In genomic region chr4:156799121-156799589, GRCh38 we compare ENCODE assay signal across 18 cellular contexts.
DNase-seq lines count a peak whose midpoint lies in the region; ATAC-seq, FAIRE-seq and TF ChIP-seq lines count a peak whose summit lies in the region.
"Had no signal": no experiment of that assay in that cellular context is flagged by ENCODE, and none has a peak within 500 bp of the region (broad histone marks: within the 10 kb centered on the region; RNA-seq: fewer than 3 reads in every experiment).

No MANE protein-coding gene starts in this region.

- no peak for FAIRE-seq in astrocyte (lab: Jason Lieb, UNC)

- H3K4me3 ChIP-seq in breast epithelium (no peak overlapping the region), astrocyte (ENCODE audit: insufficient read depth, low read depth, low read length) (no peak overlapping the region)

- DNase-seq in MCF 10A (ENCODE audit: unreplicated experiment) (peak; percentile 52), breast epithelium (ENCODE audit: low spot score in 2 of 2) (no peak), astrocyte (ENCODE audit: low read depth) (peak; percentile 44), glomerular visceral epithelial cell (ENCODE audit: extremely low spot score) (peak; percentile 43), SIG-M5 (lab: John Stamatoyannopoulos, UW) (no peak)
- DNase-seq: activated CD4-positive, alpha-beta T cell treated with anti-CD3 and anti-CD28 coated beads for 36 hours; CD4-positive, alpha-beta T cell; left colon; NCI-H82; stimulated activated CD4-positive, alpha-beta T cell treated with anti-CD3 and anti-CD28 coated beads, Interleukin-12 subunit alpha, Interleukin-12 subunit beta, amount 100 ng/mL, for 4 hours; T-helper 17 cell had no signal

- no peaks in the 10 kb centered on the region for H3K36me3 Mint-ChIP-seq in MCF 10A (ENCODE audit: insufficient read depth, unreplicated experiment)
- H3K36me3 Mint-ChIP-seq in astrocyte (ENCODE audit: low read depth, unreplicated experiment) = no peaks in the 10 kb centered on the region
- H3K36me3 Mint-ChIP-seq: activated naive CD8-positive, alpha-beta T cell had no signal

- peaks cover 3% of the 10 kb centered on the region for H3K79me2 ChIP-seq in astrocyte (ENCODE audit: insufficient read depth, low read length)

- H3K9me3 Mint-ChIP-seq in MCF 10A (ENCODE audit: unreplicated experiment) (no peaks in the 10 kb centered on the region), astrocyte (ENCODE audit: unreplicated experiment) (no peaks in the 10 kb centered on the region)
- H3K9me3 Mint-ChIP-seq: CD4-positive, alpha-beta T cell; stimulated activated naive CD8-positive, alpha-beta T cell treated with anti-CD3 and anti-CD28 coated beads, Interleukin-15, Interleukin-2, amounts not matched to agents 100 ng/mL and 50 ng/mL, for 24 hours had no signal

- no peak for TF ChIP-seq POLR2A in breast epithelium (IDR thresholded peaks at IDR 0.05)

- H3K27ac Mint-ChIP-seq in MCF 10A (ENCODE audit: low read depth, unreplicated experiment) (peak overlapping the region; percentile 65), astrocyte (ENCODE audit: unreplicated experiment) (peak overlapping the region; percentile 60)
- H3K27ac Mint-ChIP-seq: activated CD4-positive, alpha-beta T cell treated with anti-CD3 and anti-CD28 coated beads for 36 hours; activated naive CD8-positive, alpha-beta T cell; CD4-positive, alpha-beta T cell; stimulated activated naive CD8-positive, alpha-beta T cell treated with anti-CD3 and anti-CD28 coated beads, Interleukin-15, Interleukin-2, amounts not matched to agents 100 ng/mL and 50 ng/mL, for 24 hours; T-helper 17 cell had no signal

- H3K36me3 ChIP-seq in breast epithelium (no peaks in the 10 kb centered on the region), astrocyte (ENCODE audit: insufficient read depth, low read length) (no peaks in the 10 kb centered on the region)

- H3K27me3 Mint-ChIP-seq in MCF 10A (ENCODE audit: insufficient read depth, unreplicated experiment) (no peaks in the 10 kb centered on the region), astrocyte (ENCODE audit: low read depth, unreplicated experiment) (no peaks in the 10 kb centered on the region)
- H3K27me3 Mint-ChIP-seq: activated CD4-positive, alpha-beta T cell treated with anti-CD3 and anti-CD28 coated beads for 36 hours; activated naive CD8-positive, alpha-beta T cell; CD4-positive, alpha-beta T cell; central memory CD8-positive, alpha-beta T cell; stimulated activated naive CD8-positive, alpha-beta T cell treated with anti-CD3 and anti-CD28 coated beads, Interleukin-15, Interleukin-2, amounts not matched to agents 100 ng/mL and 50 ng/mL, for 24 hours; T-helper 17 cell had no signal

- no peak for TF ChIP-seq CTCF in MCF 10A (IDR thresholded peaks at IDR 0.05; ENCODE audit: unreplicated experiment)
- no peak for TF ChIP-seq CTCF in breast epithelium (IDR thresholded peaks at IDR 0.05)
- TF ChIP-seq CTCF in astrocyte (IDR thresholded peaks at IDR 0.05; ENCODE audit: insufficient read depth, low read depth, low read length) = no peak

- H2AFZ ChIP-seq in astrocyte (ENCODE audit: low read depth, low read length) = no peak overlapping the region

- H3K9ac ChIP-seq in astrocyte (ENCODE audit: low read length) = no peak overlapping the region

- H4K20me1 ChIP-seq in astrocyte (ENCODE audit: insufficient read depth, low read length) = no peaks in the 10 kb centered on the region

- H3K9me3 ChIP-seq in breast epithelium (no peaks in the 10 kb centered on the region), astrocyte (ENCODE audit: insufficient read depth, low read depth, low read length) (no peaks in the 10 kb centered on the region)

- POLR2A ChIA-PET in MCF 10A (lab: Yijun Ruan, JAX) = interaction anchor here (0.6 to 6.8 kb wide), 19 partner anchors 9 to 324 kb away, joined by 3 to 91 read pairs (median 4); partner anchors contain the start of gene PDGFC

- ATAC-seq in GM18519 (IDR thresholded peaks at IDR 0.05; ENCODE audit: low FRiP score, unreplicated experiment) = no peak
- no peak for ATAC-seq in HG03342 (IDR thresholded peaks at IDR 0.05; ENCODE audit: unreplicated experiment)
- no peak for ATAC-seq in HG03520 (IDR thresholded peaks at IDR 0.05; ENCODE audit: unreplicated experiment)
- ATAC-seq: activated CD4-positive, alpha-beta T cell treated with anti-CD3 and anti-CD28 coated beads for 36 hours; left colon; T-helper 17 cell had no signal

- H3K4me1 ChIP-seq in breast epithelium (no peaks in the 10 kb centered on the region), astrocyte (ENCODE audit: insufficient read depth, low read length) (peaks cover 14% of the 10 kb centered on the region)

- H3K4me2 ChIP-seq in astrocyte (ENCODE audit: low read length) = no peak overlapping the region

- no TSS peak for BruUV-seq in MCF 10A (replicated peaks; lab: Mats Ljungman, UMichigan)

- peak overlapping the region in 1 of 2 donors; percentile 38 for H3K27ac ChIP-seq in breast epithelium
- no peak overlapping the region for H3K27ac ChIP-seq in astrocyte (ENCODE audit: low read depth, low read length)
- H3K27ac ChIP-seq: 22Rv1 had no signal

- peaks cover 43% of the 10 kb centered on the region for H3K4me1 Mint-ChIP-seq in MCF 10A (ENCODE audit: insufficient read depth, unreplicated experiment)
- peaks cover 27% of the 10 kb centered on the region for H3K4me1 Mint-ChIP-seq in astrocyte (ENCODE audit: low read depth, unreplicated experiment)
- H3K4me1 Mint-ChIP-seq: activated CD4-positive, alpha-beta T cell treated with anti-CD3 and anti-CD28 coated beads for 36 hours; central memory CD8-positive, alpha-beta T cell; T-helper 17 cell had no signal

- intact Hi-C loops in MCF 10A (cut with micrococcal nuclease) = loop anchor here (2.0 kb wide), 1 partner anchor 20 kb away; no protein-coding TSS in a partner anchor
- intact Hi-C loops in breast epithelium (cut with DNase I; ENCODE audit: low total_unique reads) = loop anchor here (10.0 kb wide), 1 partner anchor 1366 kb away; no protein-coding TSS in a partner anchor

- H3K4me3 Mint-ChIP-seq in MCF 10A (ENCODE audit: unreplicated experiment) (no peak overlapping the region), astrocyte (ENCODE audit: unreplicated experiment) (no peak overlapping the region)
- H3K4me3 Mint-ChIP-seq: activated CD4-positive, alpha-beta T cell treated with anti-CD3 and anti-CD28 coated beads for 36 hours; activated naive CD8-positive, alpha-beta T cell; CD4-positive, alpha-beta T cell; central memory CD8-positive, alpha-beta T cell; stimulated activated naive CD8-positive, alpha-beta T cell treated with anti-CD3 and anti-CD28 coated beads, Interleukin-15, Interleukin-2, amounts not matched to agents 100 ng/mL and 50 ng/mL, for 24 hours; T-helper 17 cell had no signal

- CTCF ChIA-PET in MCF 10A (lab: Yijun Ruan, JAX) = interaction anchor here (1.3 to 1.6 kb wide), 2 partner anchors 170 to 246 kb away, joined by 4 read pairs; no protein-coding TSS in a partner anchor

- no peaks in the 10 kb centered on the region for H3K27me3 ChIP-seq in breast epithelium
- H3K27me3 ChIP-seq in astrocyte (ENCODE audit: insufficient read depth, low read length) = no peaks in the 10 kb centered on the region

Comparison
In these comparisons a context has a peak if more than half of its experiments do, and no peak if none do; other contexts are left out.
1. DNase-seq: peak in MCF 10A (single experiment), astrocyte (single experiment) and glomerular visceral epithelial cell (single experiment); none in breast epithelium (0 of 2) and SIG-M5 (single experiment).